Comparison of ENCODE assay signal across 8 cellular contexts in genomic region chr11:100930185-100930778, GRCh38.
DNase-seq lines count a peak whose midpoint lies in the region; ATAC-seq and TF ChIP-seq lines count a peak whose summit lies in the region.

No MANE protein-coding gene starts in this region.

- DNase-seq in GM13976 (ENCODE audit: low spot score) (no peak), NCI-H510A treated with DMSO at 0.1 percent for 48 hours (lab: John Stamatoyannopoulos, UW) (peak; percentile 43), cardiac fibroblast (ENCODE audit: low read depth in 2 of 2) (peak; percentile 83), left lobe of liver (ENCODE audit: low spot score) (no peak)
- no peak for DNase-seq in activated CD4-positive, alpha-beta T cell treated with anti-CD3 and anti-CD28 coated beads for 48 hours
- DNase-seq in effector CD8-positive, alpha-beta T cell (lab: John Stamatoyannopoulos, UW): no peak

- in situ Hi-C loops in GM13976 (cut with MboI; ENCODE audit: low sequenced_read_pairs, unreplicated experiment): no loop called here

- ATAC-seq in left lobe of liver (peak; percentile 81), HG02885 (IDR thresholded peaks at IDR 0.05; ENCODE audit: poor library complexity, unreplicated experiment) (no peak)

- H3K4me3 ChIP-seq in cardiac fibroblast (replicated peaks in 1 of 2; ENCODE audit: low read depth in 2 of 2, low read length in 2 of 2): no peak overlapping the region

- TF ChIP-seq CTCF in 22Rv1 (IDR thresholded peaks at IDR 0.05) (peak; percentile 69), GM13976 (IDR thresholded peaks at IDR 0.05; ENCODE audit: borderline replicate concordance, control extremely low read depth, extremely low read depth, insufficient read depth, missing control alignments) (peak; percentile 47), cardiac fibroblast (IDR thresholded peaks at IDR 0.05; ENCODE audit: low read depth, low read length) (peak; percentile 41)

- no peak overlapping the region for H3K27ac ChIP-seq in 22Rv1

Comparison
In these comparisons a context has a peak if more than half of its experiments do, and no peak if none do; other contexts are left out.
1. DNase-seq: peak in NCI-H510A treated with DMSO at 0.1 percent for 48 hours (single experiment) and cardiac fibroblast (2 of 2); none in GM13976 (single experiment), left lobe of liver (single experiment), activated CD4-positive, alpha-beta T cell treated with anti-CD3 and anti-CD28 coated beads for 48 hours (single experiment) and effector CD8-positive, alpha-beta T cell (single experiment).
2. Peak in every context shown above with its lines, with median percentiles within 50 percentile points of each other: CTCF ChIP-seq.